Comparison of ENCODE assay signal across 13 cellular contexts in genomic region chr20:15446373-15446772, GRCh38.
DNase-seq lines count a peak whose midpoint lies in the region; ATAC-seq and TF ChIP-seq lines count a peak whose summit lies in the region.
"Had no signal": no experiment of that assay in that cellular context is flagged by ENCODE, and none has a peak within 500 bp of the region (broad histone marks: within the 10 kb centered on the region; RNA-seq: fewer than 3 reads in every experiment).

No MANE protein-coding gene starts in this region.

- H3K27me3 ChIP-seq in ovary: no peaks in the 10 kb centered on the region
- H3K27me3 ChIP-seq: cardiac muscle cell, MG63 had no signal

- WGBS in ovary, 3 donors: 46 to 61% (median 55%) methylated on average over 9 of the region's 9 CpGs

- H3K36me3 ChIP-seq in ovary: no peaks in the 10 kb centered on the region
- H3K36me3 ChIP-seq: cardiac muscle cell, MG63, thoracic aorta had no signal

- no peak for ATAC-seq in GM19324 (IDR thresholded peaks at IDR 0.05; ENCODE audit: low FRiP score, unreplicated experiment)
- ATAC-seq: activated CD8-positive, alpha-beta memory T cell treated with anti-CD3 and anti-CD28 coated beads, Interleukin-2, amount 10 ng/mL, durations not matched to agents 7 days and 5 days; T-cell had no signal

- TF ChIP-seq EP300 in ovary (IDR thresholded peaks at IDR 0.05): no peak

- no peak overlapping the region for H3K27ac ChIP-seq in ovary
- H3K27ac ChIP-seq: cardiac muscle cell, thoracic aorta had no signal

- H3K9me3 ChIP-seq in ovary: no peaks in the 10 kb centered on the region
- H3K9me3 ChIP-seq: MG63, thoracic aorta had no signal

- H3K4me1 ChIP-seq in ovary (ENCODE audit: insufficient read depth): peaks cover 5% of the 10 kb centered on the region

- TF ChIP-seq POLR2A in ovary (IDR thresholded peaks at IDR 0.05): no peak

- intact Hi-C loops in ovary (cut with DNase I): no loop called here

- DNase-seq in Jurkat, Clone E6-1 (ENCODE audit: low read depth, low spot score): peak; percentile 76
- peak; percentile 10 for DNase-seq in RPMI8226
- peak; percentile 56 for DNase-seq in epithelial cell of proximal tubule (ENCODE audit: low read depth)
- DNase-seq in ovary: peak; percentile 8 to 46 (median 27)
- no peak for DNase-seq in NCI-H524 (lab: John Stamatoyannopoulos, UW)
- DNase-seq in UCSD-AML1 (lab: John Stamatoyannopoulos, UW; ENCODE audit: unreplicated experiment): no peak
- DNase-seq: activated CD8-positive, alpha-beta memory T cell treated with anti-CD3 and anti-CD28 coated beads, Interleukin-2, amount 10 ng/mL, durations not matched to agents 7 days and 5 days; activated naive CD4-positive, alpha-beta T cell treated with Interleukin-2 at 50 U/mL for 16 hours; MG63; T-cell had no signal

- TF ChIP-seq CTCF in epithelial cell of proximal tubule (conservative IDR thresholded peaks at IDR 0.05; ENCODE audit: low read depth, low read length) (no peak), ovary (IDR thresholded peaks at IDR 0.05) (no peak)

- H3K4me3 ChIP-seq in Jurkat, Clone E6-1 (ENCODE audit: low read length): no peak overlapping the region
- H3K4me3 ChIP-seq in epithelial cell of proximal tubule (ENCODE audit: low read depth, low read length) (no peak overlapping the region), ovary (no peak overlapping the region)
- H3K4me3 ChIP-seq: cardiac muscle cell, MG63, thoracic aorta had no signal

Comparison
In these comparisons a context has a peak if more than half of its experiments do, and no peak if none do; other contexts are left out.
1. DNase-seq: peak in Jurkat, Clone E6-1 (single experiment), RPMI8226 (single experiment), epithelial cell of proximal tubule (single experiment) and ovary (5 of 5); none in NCI-H524 (0 of 2) and UCSD-AML1 (single experiment).